Comparison of ENCODE assay signal across 12 cellular contexts in genomic region chr5:173954671-173955605, GRCh38. TPM values are rescaled to one million over a fixed set of nuclear protein-coding genes. Genes with fewer than 3 reads are reported as not detected.
A peak's percentile ranks its signal among the peaks of the same experiment; 100 is the strongest.
DNase-seq lines count a peak whose midpoint lies in the region; ATAC-seq, FAIRE-seq and TF ChIP-seq lines count a peak whose summit lies in the region.
"Had no signal": no experiment of that assay in that cellular context is flagged by ENCODE, and none has a peak within 500 bp of the region (broad histone marks: within the 10 kb centered on the region; RNA-seq: fewer than 3 reads in every experiment).

No MANE protein-coding gene starts in this region.

- peak; percentile 38 for DNase-seq in astrocyte of the hippocampus (ENCODE audit: low read depth, low spot score)
- DNase-seq in kidney: no peak
- DNase-seq in substantia nigra (lab: John Stamatoyannopoulos, UW): peak in 1 of 49 donors; percentile 73
- DNase-seq in stimulated activated CD4-positive, alpha-beta T cell treated with anti-CD3 and anti-CD28 coated beads, Interleukin-2, amount 100 ng/mL, for 24 hours: no peak
- DNase-seq in erythroblast (lab: John Stamatoyannopoulos, UW): no peak
- DNase-seq: GDM1, NCI-H524, retina had no signal

- peaks cover 32 to 66% of the 10 kb centered on the region in 2 donors for H3K36me3 ChIP-seq in kidney (ENCODE audit: control insufficient read depth in 1 of 2, insufficient read depth in 2 of 2, low read length in 2 of 2)

- intact Hi-C loops in kidney (cut with DNase I): no loop called here

- H3K9me3 ChIP-seq in kidney (ENCODE audit: control insufficient read depth in 1 of 2, low read length in 2 of 2): no peaks in the 10 kb centered on the region

- peak; percentile 94 for FAIRE-seq in kidney (lab: Jason Lieb, UNC)

- H3K9ac ChIP-seq in kidney (ENCODE audit: low read length in 2 of 2): peak overlapping the region in 1 of 2 donors; percentile 62

- no peak for TF ChIP-seq CTCF in kidney (IDR thresholded peaks at IDR 0.05; ENCODE audit: borderline replicate concordance, extremely low read depth, insufficient read depth)

- H3K27ac ChIP-seq in kidney (ENCODE audit: low read depth in 2 of 2, low read length in 2 of 2) (peak overlapping the region; percentile 90 to 95), substantia nigra (ENCODE audit: low read depth, low read length, poor library complexity, severe bottlenecking) (peak overlapping the region; percentile 43)

- ATAC-seq in GM19463 (IDR thresholded peaks at IDR 0.05; ENCODE audit: unreplicated experiment): peak; percentile 86
- ATAC-seq in GM18505 (IDR thresholded peaks at IDR 0.05; ENCODE audit: unreplicated experiment): no peak
- ATAC-seq in GM21737 (IDR thresholded peaks at IDR 0.05; ENCODE audit: unreplicated experiment): no peak

- H3K4me1 ChIP-seq in kidney (ENCODE audit: control insufficient read depth in 1 of 2, insufficient read depth in 1 of 2, low read depth in 1 of 2, low read length in 2 of 2): peaks cover 18 to 28% of the 10 kb centered on the region in 2 donors

- no peak overlapping the region for H3K4me3 ChIP-seq in kidney (ENCODE audit: low read length in 2 of 2)

- TF ChIP-seq POLR2A in GM18505 (IDR thresholded peaks at IDR 0.05; ENCODE audit: borderline replicate concordance, extremely low read depth, insufficient read depth, insufficient read length) (no peak), erythroblast (IDR thresholded peaks at IDR 0.05; ENCODE audit: low read length) (no peak)

RNA-seq across cellular contexts. Expression of gene C5orf47, which starts 34.0 kb away (rescaled TPM):
- total RNA-seq in kidney: not detected
- not detected for polyA plus RNA-seq in kidney (ENCODE audit: insufficient read depth, low read depth, low replicate concordance)
- total RNA-seq: subcutaneous adipose tissue had no signal
